In the genomic region with DNA sequence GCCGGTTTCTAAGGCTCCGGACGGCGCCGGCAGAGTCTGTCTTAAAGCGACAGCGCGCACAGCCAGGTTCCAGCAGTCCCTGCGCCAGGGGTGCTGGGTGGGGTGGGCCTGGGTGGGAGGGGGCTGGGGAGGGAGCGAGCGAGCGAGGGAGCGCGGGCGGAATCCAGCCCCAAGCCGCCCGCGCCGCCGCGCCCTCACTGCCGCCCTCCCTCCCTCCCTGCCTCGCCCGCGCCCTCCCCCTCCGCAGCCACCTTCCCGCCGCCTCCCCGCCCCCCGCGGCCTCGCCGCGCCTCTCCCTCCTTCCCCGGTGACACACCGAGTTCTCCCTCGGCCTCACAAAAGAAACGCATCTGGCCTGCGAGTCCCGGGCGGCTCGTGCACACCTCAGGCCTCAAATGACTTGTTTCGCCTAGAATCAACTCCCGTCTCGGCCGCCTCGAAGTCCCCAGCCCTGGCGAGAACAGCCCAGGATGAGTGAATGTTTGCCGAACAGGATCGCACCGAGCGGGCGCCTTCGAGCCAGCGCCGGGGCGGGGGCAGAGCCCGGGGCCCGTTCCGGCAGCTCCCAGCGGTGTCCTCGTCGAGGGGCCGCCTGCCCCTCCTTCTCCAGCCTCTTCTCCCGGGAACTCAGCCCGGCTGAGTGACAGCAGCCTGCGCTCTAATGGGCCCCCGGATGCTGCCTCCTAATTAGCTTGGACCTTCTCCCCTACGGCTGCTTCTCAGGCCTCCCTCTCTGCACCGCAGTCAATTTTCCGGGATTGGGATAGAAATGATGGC, we compare ENCODE assay signal across 10 cellular contexts. TPM values are rescaled to one million over a fixed set of nuclear protein-coding genes. Genes with fewer than 3 reads are reported as not detected.
A peak's percentile ranks its signal among the peaks of the same experiment; 100 is the strongest.
DNase-seq lines count a peak whose midpoint lies in the region; ATAC-seq, FAIRE-seq and TF ChIP-seq lines count a peak whose summit lies in the region.
"Had no signal": no experiment of that assay in that cellular context is flagged by ENCODE, and none has a peak within 500 bp of the region (broad histone marks: within the 10 kb centered on the region; RNA-seq: fewer than 3 reads in every experiment).

Gene PITX1, minus strand, starts transcription at position 43 of the 777 bp plus-strand sequence. CDS start 347 bp downstream, outside the sequence.

- peak; percentile 56 for DNase-seq in NCI-H1436 (lab: John Stamatoyannopoulos, UW)
- no peak for DNase-seq in NCI-H1436 treated with DMSO at 0.1 percent for 48 hours (lab: John Stamatoyannopoulos, UW)
- DNase-seq in NCI-H1092 treated with DMSO at 0.1 percent for 48 hours (lab: John Stamatoyannopoulos, UW): peak; percentile 67
- peak; percentile 51 for DNase-seq in activated CD4-positive, alpha-beta T cell treated with anti-CD3 and anti-CD28 coated beads for 48 hours
- DNase-seq in fibroblast of lung (ENCODE audit: low read depth in 2 of 2): peak; percentile 22 to 40
- peak in 5 of 6 donors; percentile 34 to 76 (median 36) for DNase-seq in pancreas

- TF ChIP-seq CTCF in fibroblast of lung (conservative IDR thresholded peaks at IDR 0.05 in 1 of 2, IDR thresholded peaks at IDR 0.05 in 1 of 2; ENCODE audit: low read depth in 1 of 2, low read length in 2 of 2) (no peak), pancreas (IDR thresholded peaks at IDR 0.05) (no peak)

- no peak within 1 kb of the TSS for H3K27ac ChIP-seq in fibroblast of lung (ENCODE audit: insufficient read depth, low read length)
- no peak within 1 kb of the TSS for H3K27ac ChIP-seq in pancreas

- peaks cover 70% of the 10 kb centered on the region for H3K27me3 ChIP-seq in fibroblast of lung (ENCODE audit: control insufficient read depth, insufficient read depth, low read length)
- peaks cover 7 to 70% (median 28%) of the 10 kb centered on the region in 4 donors for H3K27me3 ChIP-seq in pancreas

- H2AFZ ChIP-seq in fibroblast of lung (ENCODE audit: low read length): peak within 1 kb of the TSS; percentile 53

- H3K9me3 ChIP-seq in fibroblast of lung (ENCODE audit: control insufficient read depth, insufficient read depth, low read depth, low read length) (no peaks in the 10 kb centered on the region), pancreas (no peaks in the 10 kb centered on the region)

- no peaks in the 10 kb centered on the region for H4K20me1 ChIP-seq in fibroblast of lung (ENCODE audit: control insufficient read depth, extremely low read depth, insufficient read depth, low read length)

- H3K36me3 ChIP-seq in fibroblast of lung (ENCODE audit: control insufficient read depth, insufficient read depth, low read length) (no peaks in the 10 kb centered on the region), pancreas (no peaks in the 10 kb centered on the region)

- H3K9ac ChIP-seq in fibroblast of lung (ENCODE audit: insufficient read depth, low read length): peak within 1 kb of the TSS; percentile 32

- H3K4me3 ChIP-seq in fibroblast of lung (replicated peaks in 1 of 4; ENCODE audit: control extremely low read depth in 1 of 4, insufficient read depth in 1 of 4, low read depth in 3 of 4, low read length in 4 of 4): peak within 1 kb of the TSS; percentile 43 to 60 (median 54)
- H3K4me3 ChIP-seq in pancreas: peak within 1 kb of the TSS; percentile 7 to 56 (median 22)

- peak; percentile 43 to 62 (median 54) for ATAC-seq in pancreas
- ATAC-seq in HG03442 (IDR thresholded peaks at IDR 0.05; ENCODE audit: unreplicated experiment): no peak
- no peak for ATAC-seq in HG03108 (IDR thresholded peaks at IDR 0.05; ENCODE audit: unreplicated experiment)

- intact Hi-C loops in pancreas (cut with DNase I): no loop called here

- FAIRE-seq in pancreas (lab: Jason Lieb, UNC): no peak
- FAIRE-seq: G401.6 had no signal

- H3K79me2 ChIP-seq in fibroblast of lung (ENCODE audit: control insufficient read depth, insufficient read depth, low read length): no peaks in the 10 kb centered on the region

- 11 to 18% methylated on average over 32 to 65 of the region's 71 CpGs for WGBS in pancreas, 2 donors

- peak within 1 kb of the TSS; percentile 81 for H3K4me2 ChIP-seq in fibroblast of lung (ENCODE audit: extremely low read depth, insufficient read depth, low read length)

- H3K4me1 ChIP-seq in fibroblast of lung (ENCODE audit: control insufficient read depth, extremely low read depth, insufficient read depth, low read length) (no peaks in the 10 kb centered on the region), pancreas (peaks cover 0 to 27% (median 6%) of the 10 kb centered on the region in 3 donors)

RNA-seq across cellular contexts. Expression of gene PITX1, which starts in this region (rescaled TPM):
- 1.8 and 3.1 TPM in 2 replicates for total RNA-seq in fibroblast of lung
- 1.7 and 7.0 TPM in 2 replicates for polyA plus RNA-seq in fibroblast of lung
- polyA plus RNA-seq in fibroblast of lung (2012): 3.2 and 11.7 TPM in 2 replicates
- 1.4 and 1.5 TPM in 2 replicates for polyA minus RNA-seq in fibroblast of lung (ENCODE audit: low replicate concordance)
- under 1 TPM in 2 of 6 donors, not detected in 4; 0.19 to 0.28 TPM for total RNA-seq in pancreas
- polyA plus RNA-seq in pancreas: under 1 TPM; 0.12 to 0.15 TPM
- total RNA-seq: dermis microvascular lymphatic vessel endothelial cell had no signal

Comparison
In these comparisons a context has a peak if more than half of its experiments do, and no peak if none do; other contexts are left out.
1. Peak in DNase-seq, ATAC-seq and H3K4me3 ChIP-seq in pancreas; RNA of the gene not detected or under 1 TPM.